8 cellular contexts compared by ENCODE assay signal in the genomic region with DNA sequence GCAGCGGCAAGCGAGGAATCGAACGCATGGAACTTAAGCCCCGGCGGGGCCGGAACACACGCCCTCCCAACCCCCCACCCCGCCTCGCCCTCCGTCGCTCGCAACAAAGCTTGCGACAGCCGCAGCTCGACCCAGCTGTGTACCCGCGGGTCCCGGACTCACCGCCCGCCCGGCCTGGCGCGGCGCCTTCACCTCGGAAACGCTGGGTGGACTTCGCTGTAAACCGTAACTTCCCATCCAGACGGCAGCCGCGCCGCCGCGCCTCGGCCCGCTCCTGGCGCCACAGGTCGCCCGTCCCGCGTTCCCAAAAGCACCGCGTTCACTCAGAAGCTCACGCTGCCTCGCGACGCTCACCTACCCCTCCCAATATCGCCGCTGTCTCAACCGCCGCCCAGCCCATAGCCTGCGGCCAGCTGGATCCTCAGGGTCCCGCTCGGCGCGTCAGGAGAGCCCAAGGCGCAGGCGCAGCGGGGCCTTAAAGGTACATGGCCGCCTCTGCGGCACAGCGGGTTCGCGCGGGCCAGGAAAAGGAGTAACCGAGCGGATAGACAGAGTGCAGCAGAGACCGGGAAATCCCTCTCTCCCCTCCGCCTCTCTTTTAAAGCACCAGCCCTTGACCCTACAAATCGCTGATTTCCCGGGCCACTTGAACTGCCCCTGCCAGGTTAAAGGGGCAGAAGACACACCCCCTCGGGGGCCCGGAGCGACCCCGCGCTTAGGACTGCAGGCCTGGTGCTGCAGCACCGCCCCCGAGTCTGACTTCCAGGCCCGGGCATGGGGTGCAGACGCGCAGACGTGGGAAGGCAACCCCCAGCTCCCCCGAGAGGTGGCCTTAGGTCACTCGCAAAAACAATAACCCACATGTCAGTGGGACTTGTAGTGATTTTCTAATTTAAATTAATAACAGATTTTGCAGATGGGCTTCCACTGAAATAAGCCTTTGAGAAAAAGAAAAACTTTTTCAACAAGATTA. TPM values are rescaled to one million over a fixed set of nuclear protein-coding genes. Genes with fewer than 3 reads are reported as not detected.
DNase-seq lines count a peak whose midpoint lies in the region; TF ChIP-seq lines count a peak whose summit lies in the region.
"Not testable (repeated sequence)": the region's sequence is repeated elsewhere in the genome, so short reads cannot be mapped to it uniquely, and the experiment has no call there.

A gene with protein sequence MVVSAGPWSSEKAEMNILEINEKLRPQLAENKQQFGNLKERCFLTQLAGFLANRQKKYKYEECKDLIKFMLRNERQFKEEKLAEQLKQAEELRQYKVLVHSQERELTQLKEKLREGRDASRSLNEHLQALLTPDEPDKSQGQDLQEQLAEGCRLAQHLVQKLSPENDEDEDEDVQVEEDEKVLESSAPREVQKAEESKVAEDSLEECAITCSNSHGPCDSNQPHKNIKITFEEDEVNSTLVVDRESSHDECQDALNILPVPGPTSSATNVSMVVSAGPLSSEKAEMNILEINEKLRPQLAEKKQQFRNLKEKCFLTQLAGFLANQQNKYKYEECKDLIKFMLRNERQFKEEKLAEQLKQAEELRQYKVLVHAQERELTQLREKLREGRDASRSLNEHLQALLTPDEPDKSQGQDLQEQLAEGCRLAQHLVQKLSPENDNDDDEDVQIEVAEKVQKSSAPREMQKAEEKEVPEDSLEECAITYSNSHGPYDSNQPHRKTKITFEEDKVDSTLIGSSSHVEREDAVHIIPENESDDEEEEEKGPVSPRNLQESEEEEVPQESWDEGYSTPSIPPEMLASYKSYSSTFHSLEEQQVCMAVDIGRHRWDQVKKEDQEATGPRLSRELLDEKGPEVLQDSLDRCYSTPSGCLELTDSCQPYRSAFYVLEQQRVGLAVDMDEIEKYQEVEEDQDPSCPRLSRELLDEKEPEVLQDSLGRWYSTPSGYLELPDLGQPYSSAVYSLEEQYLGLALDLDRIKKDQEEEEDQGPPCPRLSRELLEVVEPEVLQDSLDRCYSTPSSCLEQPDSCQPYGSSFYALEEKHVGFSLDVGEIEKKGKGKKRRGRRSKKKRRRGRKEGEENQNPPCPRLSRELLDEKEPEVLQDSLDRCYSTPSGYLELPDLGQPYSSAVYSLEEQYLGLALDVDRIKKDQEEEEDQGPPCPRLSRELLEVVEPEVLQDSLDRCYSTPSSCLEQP (N-terminal part only) (minus strand): TSS at position 443 of the 973 bp plus-strand sequence. CDS start 21,412 bp downstream, outside the sequence.

- not testable (repeated sequence) for H3K4me3 ChIP-seq in KMS-11 (IDR thresholded peaks at IDR 0.05; ENCODE audit: insufficient read depth, low read depth, low read length)
- H3K4me3 ChIP-seq in stomach = peak within 1 kb of the TSS; percentile 42 to 52 (median 50)

- H2BK12ac ChIP-seq in H9 (ENCODE audit: insufficient read length, low read depth, low read length) = not testable (repeated sequence)

- H3K36me3 ChIP-seq in KMS-11 (ENCODE audit: insufficient read depth); stomach: not testable (repeated sequence)

- not testable (repeated sequence) for H3K79me2 ChIP-seq in H9 (ENCODE audit: insufficient read depth, low read length)
- H3K79me2 ChIP-seq in KMS-11 (ENCODE audit: insufficient read depth, low read depth) = peaks cover 15% of the 10 kb centered on the region; the same call in 1 of the 2 replicates

- not testable (repeated sequence) for H3K9me3 ChIP-seq in H9 (ENCODE audit: control insufficient read depth, low read depth, low read length); stomach

- not testable (repeated sequence) for H3K4ac ChIP-seq in H9 (ENCODE audit: low read depth, low read length)

- H3K14ac ChIP-seq in H9 (ENCODE audit: insufficient read depth, low read length) = not testable (repeated sequence)

- H3K9me3 Mint-ChIP-seq in H9; activated naive CD8-positive, alpha-beta T cell (ENCODE audit: low read depth): not testable (repeated sequence)

- H3K23me2 ChIP-seq in H9 (ENCODE audit: insufficient read length, low read depth, low read length, poor library complexity, severe bottlenecking) = not testable (repeated sequence)

- not testable (repeated sequence) for H2BK120ac ChIP-seq in H9 (ENCODE audit: low read depth, low read length, poor library complexity, severe bottlenecking)

- H2AK5ac ChIP-seq in H9 (ENCODE audit: insufficient read length, low read length) = not testable (repeated sequence)

- not testable (repeated sequence) for H3K56ac ChIP-seq in H9 (ENCODE audit: insufficient read length, low read depth, low read length)

- intact Hi-C loops in stomach (cut with DNase I; ENCODE audit: low total_unique reads) = not testable (repeated sequence)

- H3K4me3 Mint-ChIP-seq in H9 = peak within 1 kb of the TSS; percentile 86 to 97
- peak within 1 kb of the TSS; percentile 99 for H3K4me3 Mint-ChIP-seq in activated naive CD8-positive, alpha-beta T cell

- not testable (repeated sequence) for H3K27me3 ChIP-seq in H9 (ENCODE audit: insufficient read depth, low read length); KMS-11 (ENCODE audit: insufficient read depth, low read depth); stomach

- H3K4me2 ChIP-seq in H9 (ENCODE audit: insufficient read depth, insufficient read length, low read length) = not testable (repeated sequence)
- peak within 1 kb of the TSS; percentile 62 for H3K4me2 ChIP-seq in KMS-11

- H2BK20ac ChIP-seq in H9 (ENCODE audit: low read depth, low read length, poor library complexity, severe bottlenecking) = not testable (repeated sequence)

- not testable (repeated sequence) for H3K9ac ChIP-seq in H9 (ENCODE audit: extremely low read depth, insufficient read length, low read length)
- H3K9ac ChIP-seq in KMS-11 = peak within 1 kb of the TSS; percentile 60; the same call in 1 of the 2 replicates

- H3K4me1 Mint-ChIP-seq in H9; activated naive CD8-positive, alpha-beta T cell (ENCODE audit: low read depth): not testable (repeated sequence)

- not testable (repeated sequence) for H3K36me3 Mint-ChIP-seq in H9 (ENCODE audit: insufficient read depth in 1 of 3, low read depth in 3 of 3); activated naive CD8-positive, alpha-beta T cell

- H2AFZ ChIP-seq in H9 (ENCODE audit: low read length) = not testable (repeated sequence)
- H2AFZ ChIP-seq in KMS-11 (ENCODE audit: low read depth) = peak within 1 kb of the TSS; percentile 54; the same call in 1 of the 2 replicates

- not testable (repeated sequence) for H3K27ac Mint-ChIP-seq in H9
- peak within 1 kb of the TSS; percentile 96 for H3K27ac Mint-ChIP-seq in activated naive CD8-positive, alpha-beta T cell

- not testable (repeated sequence) for H4K91ac ChIP-seq in H9 (ENCODE audit: insufficient read length, low read depth, low read length)

- H2BK15ac ChIP-seq in H9 (ENCODE audit: low read depth, low read length) = not testable (repeated sequence)

- not testable (repeated sequence) for H4K5ac ChIP-seq in H9 (ENCODE audit: insufficient read length, low read depth, low read length)

- no CpG with 5 or more reads among the region's 85 CpGs for WGBS in H9 (ENCODE audit: extremely low coverage, insufficient read length, low lambda C conversion rate)
- WGBS in stomach, 5 donors = 0 to 1% (median 0%) methylated on average over 19 to 35 of the region's 85 CpGs; no CpG with 5 or more reads in 1 of the 5 donors

- not testable (repeated sequence) for TF ChIP-seq CTCF in H9 (conservative IDR thresholded peaks at IDR 0.05); KMS-11 (conservative IDR thresholded peaks at IDR 0.05; ENCODE audit: low read depth, low read length)
- peak in 1 of 7 experiments; percentile 8 for TF ChIP-seq CTCF in stomach (IDR thresholded peaks at IDR 0.05)

- H3T11ph ChIP-seq in H9 (ENCODE audit: low read length) = not testable (repeated sequence)

- not testable (repeated sequence) for H3K79me1 ChIP-seq in H9 (ENCODE audit: insufficient read depth, low read depth, low read length, poor library complexity, severe bottlenecking)

- H4K20me1 ChIP-seq in H9 (ENCODE audit: control insufficient read depth, insufficient read depth, insufficient read length); KMS-11 (ENCODE audit: insufficient read depth): not testable (repeated sequence)

- not testable (repeated sequence) for TF ChIP-seq POLR2A in stomach (IDR thresholded peaks at IDR 0.05)

- H4K8ac ChIP-seq in H9 (replicated peaks; ENCODE audit: insufficient read length, low read depth, low read length) = not testable (repeated sequence)

- DNase-seq in ELR (ENCODE audit: low read depth) (peak; percentile 67), H9 (peak; percentile 45), T follicular helper cell (ENCODE audit: low read depth) (peak; percentile 5), occipital lobe (lab: John Stamatoyannopoulos, UW) (peak; percentile 18), stomach (peak; percentile 40)
- not testable (repeated sequence) for DNase-seq in glomerular endothelial cell (ENCODE audit: extremely low read depth, low read depth, low spot score)

- not testable (repeated sequence) for H3K18ac ChIP-seq in H9 (ENCODE audit: insufficient read length, low read depth, low read length)

- not testable (repeated sequence) for H3K23ac ChIP-seq in H9 (ENCODE audit: insufficient read length, low read depth, low read length)

- not testable (repeated sequence) for TF ChIP-seq EP300 in stomach (IDR thresholded peaks at IDR 0.05)

- not testable (repeated sequence) for H3K4me1 ChIP-seq in H9 (ENCODE audit: insufficient read depth, low read length); KMS-11 (ENCODE audit: low read depth, poor library complexity, severe bottlenecking); stomach

- not testable (repeated sequence) for H2BK5ac ChIP-seq in H9 (ENCODE audit: insufficient read length, low read length)

- peaks cover 38% of the 10 kb centered on the region for H3K27me3 Mint-ChIP-seq in H9 (ENCODE audit: low read depth)
- H3K27me3 Mint-ChIP-seq in activated naive CD8-positive, alpha-beta T cell = not testable (repeated sequence)

- not testable (repeated sequence) for H3K27ac ChIP-seq in H9 (ENCODE audit: insufficient read length, low read depth, low read length)
- peak within 1 kb of the TSS; percentile 62 for H3K27ac ChIP-seq in KMS-11
- peak within 1 kb of the TSS; percentile 53 to 87 (median 78) for H3K27ac ChIP-seq in stomach

RNA-seq across cellular contexts. Expression of the gene that starts here (rescaled TPM):
- total RNA-seq in H9 (2021) = 3.9 and 4.3 TPM in 2 replicates
- total RNA-seq in glomerular endothelial cell = 11.3 and 16.0 TPM in 2 replicates
- 10.3 TPM for total RNA-seq in occipital lobe
- total RNA-seq in stomach = 10 to 100 TPM; 11.1 to 26.9 (median 18.9) TPM
- 1 to 10 TPM; 5.8 to 6.8 (median 6.4) TPM for polyA plus RNA-seq in stomach
